10 cellular contexts compared by ENCODE assay signal in the genomic region with DNA sequence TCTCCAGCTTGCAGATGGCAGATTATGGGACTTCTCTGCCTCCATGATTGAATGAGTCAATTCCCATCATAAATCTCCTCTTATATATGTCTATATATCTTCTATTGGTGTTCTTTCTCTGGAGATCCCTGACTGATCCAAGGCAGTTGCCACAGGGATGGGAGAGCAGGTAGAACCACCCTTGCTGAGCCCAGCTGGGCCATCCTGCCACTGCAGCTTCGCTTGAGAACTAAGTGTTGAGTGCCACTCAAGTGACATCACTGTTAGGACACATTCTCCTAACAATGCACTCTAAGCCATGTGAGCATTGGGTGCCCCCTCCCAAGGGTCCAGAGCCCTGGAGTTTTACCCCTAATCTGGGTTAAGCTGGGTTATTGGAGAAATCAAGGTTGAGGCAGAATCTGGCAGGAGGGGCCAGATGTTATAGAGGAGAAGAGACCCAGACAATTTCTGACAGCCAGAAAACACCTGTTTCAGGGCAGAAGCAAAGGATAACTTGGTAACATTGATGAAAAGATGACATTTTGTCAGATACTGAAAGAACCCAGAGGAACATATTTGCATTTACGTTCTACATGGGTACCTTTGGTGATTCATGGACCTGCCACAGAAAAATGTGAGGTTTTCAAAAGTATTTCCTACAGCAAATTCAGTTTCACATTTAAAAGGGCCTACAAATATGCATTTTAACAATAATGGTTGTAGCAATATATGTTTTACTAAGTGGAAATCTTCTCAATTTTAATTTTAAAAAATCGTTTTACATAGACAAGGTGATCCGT. TPM values are rescaled to one million over a fixed set of nuclear protein-coding genes. Genes with fewer than 3 reads are reported as not detected.
DNase-seq lines count a peak whose midpoint lies in the region; ATAC-seq, FAIRE-seq and TF ChIP-seq lines count a peak whose summit lies in the region.
"Had no signal": no experiment of that assay in that cellular context is flagged by ENCODE, and none has a peak within 500 bp of the region (broad histone marks: within the 10 kb centered on the region; RNA-seq: fewer than 3 reads in every experiment).

No MANE protein-coding gene starts in this region.

- H3K79me2 ChIP-seq in GM12878 (ENCODE audit: control insufficient read depth, insufficient read depth, low read length), result no peaks in the 10 kb centered on the region

- H3K27ac ChIP-seq in GM12878 (ENCODE audit: control insufficient read depth, insufficient read depth) (peak overlapping the region; percentile 53), caudate nucleus (ENCODE audit: low read depth, low read length) (no peak overlapping the region)

- TF ChIP-seq EP300 in GM12878 (IDR thresholded peaks at IDR 0.05; ENCODE audit: borderline replicate concordance in 1 of 2, control insufficient read depth in 1 of 2, low read depth in 2 of 2, low read length in 2 of 2), result peak in 1 of 2 experiments; percentile 55; a peak in 1 of 4 replicates

- intact Hi-C loops in GM12878 (cut with micrococcal nuclease; ENCODE audit: unreplicated experiment), result loop anchor here (2.0 to 5.0 kb wide), 4 partner anchors 42 to 911 kb away; a partner anchor contains a TSS

- no peaks in the 10 kb centered on the region for H3K27me3 ChIP-seq in GM12878 (replicated peaks in 1 of 2; ENCODE audit: control insufficient read depth in 2 of 2, insufficient read depth in 2 of 2, low read length in 1 of 2)

- WGBS in GM12878 (ENCODE audit: insufficient coverage, insufficient replicate concordance, low lambda C conversion rate, missing lambda C conversion rate), result 16% methylated on average over 4 of the region's 4 CpGs

- TF ChIP-seq CTCF in GM20000 (IDR thresholded peaks at IDR 0.05; ENCODE audit: extremely low read depth, missing control alignments) (no peak), GM12878 (IDR thresholded peaks at IDR 0.05 in 2 of 3, conservative IDR thresholded peaks at IDR 0.05 in 1 of 3; ENCODE audit: control insufficient read depth in 2 of 3, extremely low read depth in 1 of 3, insufficient read depth in 1 of 3, low read depth in 3 of 3, low read length in 3 of 3) (no peak)

- no peak for TF ChIP-seq RAD21 in GM12878 (IDR thresholded peaks at IDR 0.05; ENCODE audit: insufficient read depth, low read depth, low read length)

- RAD21 ChIA-PET in GM12878 (lab: Charles Lee; ENCODE audit: unreplicated experiment), result interaction anchor here (1.0 to 1.7 kb wide), 4 partner anchors 21 to 665 kb away, joined by 3 to 4 read pairs (median 4); a partner anchor contains a TSS

- POLR2A ChIA-PET in GM12878 (lab: Charles Lee), result interaction anchor here (0.6 kb wide), 1 partner anchor 375 kb away, joined by 4 read pairs; no protein-coding TSS in a partner anchor

- BruUV-seq in GM12878 (replicated peaks; lab: Mats Ljungman, UMichigan), result no TSS peak

- H4K20me1 ChIP-seq in GM12878 (ENCODE audit: control insufficient read depth, insufficient read depth), result no peaks in the 10 kb centered on the region

- SMC1A ChIA-PET in GM12878 (lab: Charles Lee; ENCODE audit: uncharacterized antibody, unreplicated experiment), result interaction anchor here (0.7 to 3.5 kb wide), 7 partner anchors 10 to 666 kb away, joined by 3 to 14 read pairs (median 3); no protein-coding TSS in a partner anchor

- peak overlapping the region; percentile 23; the same call in 1 of the 2 replicates for H3K4me3 ChIP-seq in GM12878

- H2AFZ ChIP-seq in GM12878 (ENCODE audit: control insufficient read depth, low read depth, low read length), result no peak overlapping the region

- ATAC-seq in HG03064 (IDR thresholded peaks at IDR 0.05; ENCODE audit: low read depth, unreplicated experiment) (peak; percentile 65), GM12878 (peak; percentile 77)

- H3K4me1 ChIP-seq in GM12878 (ENCODE audit: control insufficient read depth, insufficient read depth, low read length), result peaks cover 50% of the 10 kb centered on the region

- no peaks in the 10 kb centered on the region for H3K36me3 ChIP-seq in GM12878 (ENCODE audit: control insufficient read depth in 2 of 2, insufficient read depth in 2 of 2, low read length in 1 of 2)

- CTCF ChIA-PET in GM12878 (lab: Yijun Ruan, JAX), result interaction anchor here (0.5 to 1.4 kb wide), 5 partner anchors 62 to 665 kb away, joined by 3 to 5 read pairs (median 3); no protein-coding TSS in a partner anchor

- no peak overlapping the region; the same call in 1 of the 2 replicates for H3K9ac ChIP-seq in GM12878 (ENCODE audit: control insufficient read depth, insufficient read depth, low read length)

- peak overlapping the region; percentile 79 for H3K4me2 ChIP-seq in GM12878 (ENCODE audit: control insufficient read depth, insufficient read depth)

- no peak for TF ChIP-seq POLR2A in GM12878 (IDR thresholded peaks at IDR 0.05; ENCODE audit: low read depth, low read length)

- H3K9me3 ChIP-seq in GM12878 (replicated peaks; ENCODE audit: control insufficient read depth, insufficient read depth, low read length), result no peaks in the 10 kb centered on the region; the same call in 1 of the 3 replicates

- DNase-seq in GM18507 (ENCODE audit: extremely low spot score, insufficient read length, low read depth) (no peak), GM20000 (ENCODE audit: low spot score) (peak; percentile 67), GM12878 (ENCODE audit: low read depth, low spot score) (peak; percentile 68), Kasumi-1 (lab: John Stamatoyannopoulos, UW) (no peak), DMS153 (lab: John Stamatoyannopoulos, UW) (no peak), caudate nucleus (lab: John Stamatoyannopoulos, UW) (no peak), COR-L47 (lab: John Stamatoyannopoulos, UW) (no peak)
- DNase-seq: effector CD4-positive, alpha-beta T cell; NCI-H446 treated with DMSO at 0.1 percent for 48 hours had no signal

- peak; percentile 81 for FAIRE-seq in GM18507 (lab: Jason Lieb, UNC)
- FAIRE-seq in GM12878 (lab: Jason Lieb, UNC), result peak; percentile 84

- in situ Hi-C loops in GM12878 (cut with MboI), result loop anchor here (10.0 kb wide), 1 partner anchor 125 kb away; no protein-coding TSS in a partner anchor

TF ChIP-seq in GM12878, 131 proteins besides CTCF, POLR2A, EP300 and RAD21 (continues in another document):
- TF ChIP-seq FOXM1 (IDR thresholded peaks at IDR 0.05; ENCODE audit: low read depth, low read length) (0 out of 2 replicates have a peak, but pooled peaks have one; percentile 57), WRNIP1 (IDR thresholded peaks at IDR 0.05; ENCODE audit: borderline replicate concordance, low read depth, low read length) (no peak), KAT2A (conservative IDR thresholded peaks at IDR 0.05; ENCODE audit: control insufficient read depth, low read depth, low read length) (no peak), BHLHE40 (IDR thresholded peaks at IDR 0.05; ENCODE audit: borderline replicate concordance in 1 of 2, low read depth in 2 of 2, low read length in 1 of 2) (peak in 1 of 2 experiments; percentile 51; a peak in 1 of 4 replicates)
- TF ChIP-seq, protein P1, sequence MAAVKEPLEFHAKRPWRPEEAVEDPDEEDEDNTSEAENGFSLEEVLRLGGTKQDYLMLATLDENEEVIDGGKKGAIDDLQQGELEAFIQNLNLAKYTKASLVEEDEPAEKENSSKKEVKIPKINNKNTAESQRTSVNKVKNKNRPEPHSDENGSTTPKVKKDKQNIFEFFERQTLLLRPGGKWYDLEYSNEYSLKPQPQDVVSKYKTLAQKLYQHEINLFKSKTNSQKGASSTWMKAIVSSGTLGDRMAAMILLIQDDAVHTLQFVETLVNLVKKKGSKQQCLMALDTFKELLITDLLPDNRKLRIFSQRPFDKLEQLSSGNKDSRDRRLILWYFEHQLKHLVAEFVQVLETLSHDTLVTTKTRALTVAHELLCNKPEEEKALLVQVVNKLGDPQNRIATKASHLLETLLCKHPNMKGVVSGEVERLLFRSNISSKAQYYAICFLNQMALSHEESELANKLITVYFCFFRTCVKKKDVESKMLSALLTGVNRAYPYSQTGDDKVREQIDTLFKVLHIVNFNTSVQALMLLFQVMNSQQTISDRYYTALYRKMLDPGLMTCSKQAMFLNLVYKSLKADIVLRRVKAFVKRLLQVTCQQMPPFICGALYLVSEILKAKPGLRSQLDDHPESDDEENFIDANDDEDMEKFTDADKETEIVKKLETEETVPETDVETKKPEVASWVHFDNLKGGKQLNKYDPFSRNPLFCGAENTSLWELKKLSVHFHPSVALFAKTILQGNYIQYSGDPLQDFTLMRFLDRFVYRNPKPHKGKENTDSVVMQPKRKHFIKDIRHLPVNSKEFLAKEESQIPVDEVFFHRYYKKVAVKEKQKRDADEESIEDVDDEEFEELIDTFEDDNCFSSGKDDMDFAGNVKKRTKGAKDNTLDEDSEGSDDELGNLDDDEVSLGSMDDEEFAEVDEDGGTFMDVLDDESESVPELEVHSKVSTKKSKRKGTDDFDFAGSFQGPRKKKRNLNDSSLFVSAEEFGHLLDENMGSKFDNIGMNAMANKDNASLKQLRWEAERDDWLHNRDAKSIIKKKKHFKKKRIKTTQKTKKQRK (IDR thresholded peaks at IDR 0.05; ENCODE audit: low read depth, low read length), result no peak

RNA-seq across cellular contexts. Expression of a gene that starts 57.2 kb away (rescaled TPM):
- 68.3 and 69.5 TPM in 2 replicates for total RNA-seq in GM12878 (2013; cell fraction: nucleolus; rRNA removed)
- total RNA-seq in GM12878 (2014; rRNA removed) (65.1 and 79.8 TPM in 2 replicates), GM12878 (2014; rRNA removed; fragmentation: Illumina TruSeq; extraction: Trizol) (56.0 and 60.7 TPM in 2 replicates), GM12878 (2021) (114 and 122 TPM in 2 replicates)
- 29.9 TPM for polyA plus RNA-seq in GM12878 (2011; ENCODE audit: low read depth)
- polyA plus RNA-seq in GM12878 (2011; rRNA removed) (72.3 and 77.3 TPM in 2 replicates), GM12878 (2014; fragmentation: Illumina TruSeq; extraction: Trizol) (66.0 and 85.4 TPM in 2 replicates), GM12878 (2014; fragmentation: Nextera tagmentation; extraction: Ambion mirVana) (10 to 100 TPM; 21.5 to 37.2 TPM), GM12878 (2014; rRNA removed) (83.6 and 88.6 TPM in 2 replicates), GM12878 (2016; fragmentation: Nextera tagmentation; extraction: Ambion mirVana) (10 to 100 TPM; 66.6 to 68.3 TPM)
- 68.0 and 83.7 TPM in 2 replicates for polyA plus RNA-seq in GM12878 (2011; cell fraction: cytosol; rRNA removed)
- polyA plus RNA-seq in GM12878 (2011; cell fraction: nucleus; rRNA removed), result 87.7 and 110 TPM in 2 replicates
- 45.5 and 47.8 TPM in 2 replicates for polyA plus RNA-seq in GM12878 (2012)
- 50.9 and 58.2 TPM in 2 replicates for polyA minus RNA-seq in GM12878 (2011; rRNA and poly(A)+ RNA removed)
- polyA minus RNA-seq in GM12878 (2011; cell fraction: cytosol; rRNA and poly(A)+ RNA removed), result 18.9 and 22.6 TPM in 2 replicates
- 37.0 and 57.1 TPM in 2 replicates for polyA minus RNA-seq in GM12878 (2011; cell fraction: nucleus; rRNA and poly(A)+ RNA removed)

Comparison
In these comparisons a context has a peak if more than half of its experiments do, and no peak if none do; other contexts are left out.
1. DNase-seq: peak in GM20000 (single experiment) and GM12878 (single experiment); none in GM18507 (single experiment), Kasumi-1 (0 of 2), DMS153 (single experiment), caudate nucleus (0 of 61) and COR-L47 (single experiment).